10 cellular contexts compared by ENCODE assay signal in genomic region chr14:90487031-90487430, GRCh38.
A peak's percentile ranks its signal among the peaks of the same experiment; 100 is the strongest.
DNase-seq lines count a peak whose midpoint lies in the region; ATAC-seq, FAIRE-seq and TF ChIP-seq lines count a peak whose summit lies in the region.
"Had no signal": no experiment of that assay in that cellular context is flagged by ENCODE, and none has a peak within 500 bp of the region (broad histone marks: within the 10 kb centered on the region; RNA-seq: fewer than 3 reads in every experiment).

No MANE protein-coding gene starts in this region.

- peaks cover 12% of the 10 kb centered on the region for H3K27me3 Mint-ChIP-seq in GM23338 (ENCODE audit: insufficient read depth, low read depth, poor library complexity)
- H3K27me3 Mint-ChIP-seq in astrocyte (ENCODE audit: low read depth, unreplicated experiment) = peaks cover 28% of the 10 kb centered on the region
- peaks cover 31% of the 10 kb centered on the region for H3K27me3 Mint-ChIP-seq in osteocyte (ENCODE audit: unreplicated experiment)
- peaks cover 4% of the 10 kb centered on the region for H3K27me3 Mint-ChIP-seq in activated T-cell treated with anti-CD3 and anti-CD28 coated beads, Interleukin-2, amount 50 U/mL, for 24 hours

- H3K27ac Mint-ChIP-seq in GM23338 (no peak overlapping the region), astrocyte (ENCODE audit: unreplicated experiment) (no peak overlapping the region), osteocyte (ENCODE audit: unreplicated experiment) (no peak overlapping the region)
- no peak overlapping the region for H3K27ac Mint-ChIP-seq in activated T-cell treated with anti-CD3 and anti-CD28 coated beads, Interleukin-2, amount 50 U/mL, for 24 hours

- H3K36me3 ChIP-seq in GM23338 (ENCODE audit: insufficient read depth) (no peaks in the 10 kb centered on the region), astrocyte (ENCODE audit: insufficient read depth, low read length) (no peaks in the 10 kb centered on the region)

- TF ChIP-seq CTCF in GM23338 (conservative IDR thresholded peaks at IDR 0.05; ENCODE audit: low read depth in 2 of 2) (no peak), astrocyte (IDR thresholded peaks at IDR 0.05; ENCODE audit: insufficient read depth, low read depth, low read length) (no peak), osteocyte (IDR thresholded peaks at IDR 0.05) (no peak)

- no peaks in the 10 kb centered on the region for H3K79me2 ChIP-seq in GM23338 (replicated peaks; ENCODE audit: insufficient read depth)
- H3K79me2 ChIP-seq in astrocyte (ENCODE audit: insufficient read depth, low read length) = no peaks in the 10 kb centered on the region

- H3K4me1 Mint-ChIP-seq in GM23338 (peaks cover 14% of the 10 kb centered on the region), astrocyte (ENCODE audit: low read depth, unreplicated experiment) (peaks cover 14% of the 10 kb centered on the region), osteocyte (ENCODE audit: unreplicated experiment) (peaks cover 5% of the 10 kb centered on the region)
- peaks cover 15% of the 10 kb centered on the region for H3K4me1 Mint-ChIP-seq in activated T-cell treated with anti-CD3 and anti-CD28 coated beads, Interleukin-2, amount 50 U/mL, for 24 hours (ENCODE audit: low read depth)

- no peaks in the 10 kb centered on the region for H3K9me3 ChIP-seq in astrocyte (ENCODE audit: insufficient read depth, low read depth, low read length)

- H3K4me3 Mint-ChIP-seq in GM23338 = no peak overlapping the region
- H3K4me3 Mint-ChIP-seq in astrocyte (ENCODE audit: unreplicated experiment) = no peak overlapping the region
- no peak overlapping the region for H3K4me3 Mint-ChIP-seq in osteocyte (ENCODE audit: unreplicated experiment)
- H3K4me3 Mint-ChIP-seq in activated T-cell treated with anti-CD3 and anti-CD28 coated beads, Interleukin-2, amount 50 U/mL, for 24 hours = no peak overlapping the region

- no peaks in the 10 kb centered on the region for H3F3A ChIP-seq in GM23338 (replicated peaks; ENCODE audit: low read depth)

- intact Hi-C loops in sciatic nerve (cut with DNase I) = no loop called here

- no peaks in the 10 kb centered on the region for H3K27me3 ChIP-seq in GM23338 (ENCODE audit: insufficient read depth)
- peaks cover under 1% of the 10 kb centered on the region for H3K27me3 ChIP-seq in astrocyte (ENCODE audit: insufficient read depth, low read length)

- H3K4me1 ChIP-seq in GM23338 (ENCODE audit: insufficient read depth) (peaks cover 11% of the 10 kb centered on the region; the same call in 1 of the 2 replicates), astrocyte (ENCODE audit: insufficient read depth, low read length) (peaks cover 13% of the 10 kb centered on the region)

- no peak overlapping the region for H3K27ac ChIP-seq in GM23338 (ENCODE audit: low read depth)
- no peak overlapping the region for H3K27ac ChIP-seq in astrocyte (ENCODE audit: low read depth, low read length)

- no peak overlapping the region for H2AFZ ChIP-seq in GM23338
- H2AFZ ChIP-seq in astrocyte (ENCODE audit: low read depth, low read length) = no peak overlapping the region

- H3K9me3 Mint-ChIP-seq in GM23338 = no peaks in the 10 kb centered on the region
- peaks cover 2% of the 10 kb centered on the region for H3K9me3 Mint-ChIP-seq in astrocyte (ENCODE audit: unreplicated experiment)
- no peaks in the 10 kb centered on the region for H3K9me3 Mint-ChIP-seq in osteocyte (ENCODE audit: unreplicated experiment)
- H3K9me3 Mint-ChIP-seq in activated T-cell treated with anti-CD3 and anti-CD28 coated beads, Interleukin-2, amount 50 U/mL, for 24 hours = no peaks in the 10 kb centered on the region

- ATAC-seq in GM23338 (peak; percentile 33; the same call in 1 of the 3 replicates), sciatic nerve (no peak)

- H3K4me3 ChIP-seq in GM23338 = no peak overlapping the region
- H3K4me3 ChIP-seq in astrocyte (ENCODE audit: insufficient read depth, low read depth, low read length) = no peak overlapping the region

- DNase-seq in GM23338 (ENCODE audit: low spot score) (peak; percentile 32), NCI-H2171 treated with DMSO at 0.1 percent for 48 hours (lab: John Stamatoyannopoulos, UW) (peak; percentile 97), astrocyte (ENCODE audit: low read depth) (peak; percentile 6), osteocyte (ENCODE audit: extremely low spot score, unreplicated experiment) (peak; percentile 75), sciatic nerve (ENCODE audit: low spot score) (no peak), NOMO-1 (lab: John Stamatoyannopoulos, UW; ENCODE audit: unreplicated experiment in 2 of 2) (no peak), OCI-M1 (lab: John Stamatoyannopoulos, UW) (no peak)
- DNase-seq in activated T-cell treated with anti-CD3 and anti-CD28 coated beads, Interleukin-2, amount 50 U/mL, for 24 hours = no peak
- DNase-seq: mesenchymal stem cell had no signal

- no peak overlapping the region for H3K9ac ChIP-seq in astrocyte (ENCODE audit: low read length)

- H4K20me1 ChIP-seq in GM23338 (replicated peaks; ENCODE audit: insufficient read depth) (no peaks in the 10 kb centered on the region), astrocyte (ENCODE audit: insufficient read depth, low read length) (no peaks in the 10 kb centered on the region)

- no peak overlapping the region for H3K4me2 ChIP-seq in GM23338
- no peak overlapping the region for H3K4me2 ChIP-seq in astrocyte (ENCODE audit: low read length)

- no peak for FAIRE-seq in astrocyte (lab: Jason Lieb, UNC)
- FAIRE-seq: GM19239 had no signal

- H3K36me3 Mint-ChIP-seq in GM23338 (ENCODE audit: low read depth) = no peaks in the 10 kb centered on the region; the same call in 2 of the 3 replicates
- H3K36me3 Mint-ChIP-seq in astrocyte (ENCODE audit: low read depth, unreplicated experiment) = no peaks in the 10 kb centered on the region
- no peaks in the 10 kb centered on the region for H3K36me3 Mint-ChIP-seq in osteocyte (ENCODE audit: unreplicated experiment)
- H3K36me3 Mint-ChIP-seq in activated T-cell treated with anti-CD3 and anti-CD28 coated beads, Interleukin-2, amount 50 U/mL, for 24 hours (ENCODE audit: low read depth) = no peaks in the 10 kb centered on the region

- H3K9me2 ChIP-seq in GM23338 (ENCODE audit: insufficient read depth) = peaks cover 4% of the 10 kb centered on the region; the same call in 1 of the 2 replicates

TF ChIP-seq in GM23338, 12 proteins besides CTCF, POLR2A, EP300 and RAD21 (continues in another document):
- TF ChIP-seq EZH2phosphoT487 (IDR thresholded peaks at IDR 0.05; ENCODE audit: unreplicated experiment) (no peak), REST (IDR thresholded peaks at IDR 0.05; ENCODE audit: unreplicated experiment) (no peak), STAT1 (IDR thresholded peaks at IDR 0.05; ENCODE audit: unreplicated experiment) (no peak), NANOG (IDR thresholded peaks at IDR 0.05; ENCODE audit: borderline replicate concordance) (no peak), ZNF331 (CRISPR knock-in tag; IDR thresholded peaks at IDR 0.05; ENCODE audit: low read depth) (no peak), ETS1 (IDR thresholded peaks at IDR 0.05) (no peak), ZNF114 (CRISPR knock-in tag; IDR thresholded peaks at IDR 0.05) (no peak)

Comparison
In these comparisons a context has a peak if more than half of its experiments do, and no peak if none do; other contexts are left out.
1. DNase-seq: peak in GM23338 (single experiment), NCI-H2171 treated with DMSO at 0.1 percent for 48 hours (single experiment), astrocyte (single experiment) and osteocyte (single experiment); none in activated T-cell treated with anti-CD3 and anti-CD28 coated beads, Interleukin-2, amount 50 U/mL, for 24 hours (single experiment), sciatic nerve (single experiment), NOMO-1 (0 of 2) and OCI-M1 (single experiment).